In genomic region chr20:43361526-43361925, GRCh38 we compare ENCODE assay signal across 2 cellular contexts.
TF ChIP-seq lines count a peak whose summit lies in the region.

No MANE protein-coding gene starts in this region.

TF ChIP-seq in HepG2, 621 proteins besides CTCF, POLR2A, EP300 and RAD21 (continued from another document):
- TF ChIP-seq STAG1 (CRISPR knock-in tag; IDR thresholded peaks at IDR 0.05), result no peak
- peak; percentile 81 for TF ChIP-seq CEBPG (CRISPR knock-in tag; IDR thresholded peaks at IDR 0.05)

TF ChIP-seq in H1, 55 proteins besides CTCF, POLR2A, EP300 and RAD21 (continued from another document):
- TF ChIP-seq EGR1 (IDR thresholded peaks at IDR 0.05; ENCODE audit: borderline replicate concordance, low read depth, low read length) (no peak), BACH1 (IDR thresholded peaks at IDR 0.05; ENCODE audit: low read length) (no peak), CEBPB (IDR thresholded peaks at IDR 0.05; ENCODE audit: low read depth, low read length) (peak; percentile 94)
TF ChIP-seq in H1: peak in this region for 1.
